In genomic region chr4:70992354-70992753, GRCh38 we compare ENCODE assay signal across 8 cellular contexts. TPM values are rescaled to one million over a fixed set of nuclear protein-coding genes. Genes with fewer than 3 reads are reported as not detected.
DNase-seq lines count a peak whose midpoint lies in the region; ATAC-seq and TF ChIP-seq lines count a peak whose summit lies in the region.

No MANE protein-coding gene starts in this region.

- no peaks in the 10 kb centered on the region for H3K27me3 ChIP-seq in skeletal muscle tissue (ENCODE audit: control insufficient read depth in 3 of 3, insufficient read depth in 3 of 3, low read length in 3 of 3)

- H3K4me3 ChIP-seq in epithelial cell of proximal tubule (ENCODE audit: low read depth, low read length), result peak overlapping the region; percentile 91
- H3K4me3 ChIP-seq in skeletal muscle tissue (ENCODE audit: low read length in 3 of 3), result peak overlapping the region; percentile 81 to 92 (median 90)

- H3K9me3 ChIP-seq in skeletal muscle tissue (ENCODE audit: control insufficient read depth in 3 of 3, low read length in 3 of 3), result no peaks in the 10 kb centered on the region

- no peaks in the 10 kb centered on the region for H3K36me3 ChIP-seq in skeletal muscle tissue (ENCODE audit: control insufficient read depth in 3 of 3, insufficient read depth in 3 of 3, low read length in 3 of 3)

- DNase-seq in NCI-H748 (lab: John Stamatoyannopoulos, UW; ENCODE audit: unreplicated experiment) (peak; percentile 8), NCI-H748 treated with DMSO at 0.1 percent for 48 hours (lab: John Stamatoyannopoulos, UW) (no peak), NCI-H69 (lab: John Stamatoyannopoulos, UW) (peak; percentile 8), epithelial cell of proximal tubule (ENCODE audit: low read depth) (no peak)
- no peak for DNase-seq in stimulated activated CD4-positive, alpha-beta T cell treated with anti-CD3 and anti-CD28 coated beads, Interleukin-2, amount 100 ng/mL, for 48 hours

- peaks cover 14 to 18% (median 17%) of the 10 kb centered on the region in 3 donors for H3K4me1 ChIP-seq in skeletal muscle tissue (ENCODE audit: control insufficient read depth in 3 of 3, insufficient read depth in 3 of 3, low read length in 3 of 3)

- H3K9ac ChIP-seq in skeletal muscle tissue (ENCODE audit: low read depth in 1 of 3, low read length in 3 of 3), result peak overlapping the region in 1 of 3 donors; percentile 93

- no peak for TF ChIP-seq CTCF in epithelial cell of proximal tubule (conservative IDR thresholded peaks at IDR 0.05; ENCODE audit: low read depth, low read length)

- ATAC-seq in HG02973 (IDR thresholded peaks at IDR 0.05; ENCODE audit: unreplicated experiment) (no peak), HG02798 (IDR thresholded peaks at IDR 0.05; ENCODE audit: poor library complexity, unreplicated experiment) (no peak)

- H3K27ac ChIP-seq in skeletal muscle tissue (ENCODE audit: low read depth, low read length), result no peak overlapping the region

RNA-seq across cellular contexts. Expression of gene DCK, which starts 1.1 kb away (rescaled TPM):
- total RNA-seq in epithelial cell of proximal tubule, result 24.4 and 34.7 TPM in 2 replicates
- total RNA-seq in skeletal muscle tissue, result 18.3 TPM

Comparison
In these comparisons a context has a peak if more than half of its experiments do, and no peak if none do; other contexts are left out.
1. DNase-seq: peak in NCI-H748 (single experiment) and NCI-H69 (single experiment); none in NCI-H748 treated with DMSO at 0.1 percent for 48 hours (single experiment), epithelial cell of proximal tubule (single experiment) and stimulated activated CD4-positive, alpha-beta T cell treated with anti-CD3 and anti-CD28 coated beads, Interleukin-2, amount 100 ng/mL, for 48 hours (0 of 2).